In the genomic region with DNA sequence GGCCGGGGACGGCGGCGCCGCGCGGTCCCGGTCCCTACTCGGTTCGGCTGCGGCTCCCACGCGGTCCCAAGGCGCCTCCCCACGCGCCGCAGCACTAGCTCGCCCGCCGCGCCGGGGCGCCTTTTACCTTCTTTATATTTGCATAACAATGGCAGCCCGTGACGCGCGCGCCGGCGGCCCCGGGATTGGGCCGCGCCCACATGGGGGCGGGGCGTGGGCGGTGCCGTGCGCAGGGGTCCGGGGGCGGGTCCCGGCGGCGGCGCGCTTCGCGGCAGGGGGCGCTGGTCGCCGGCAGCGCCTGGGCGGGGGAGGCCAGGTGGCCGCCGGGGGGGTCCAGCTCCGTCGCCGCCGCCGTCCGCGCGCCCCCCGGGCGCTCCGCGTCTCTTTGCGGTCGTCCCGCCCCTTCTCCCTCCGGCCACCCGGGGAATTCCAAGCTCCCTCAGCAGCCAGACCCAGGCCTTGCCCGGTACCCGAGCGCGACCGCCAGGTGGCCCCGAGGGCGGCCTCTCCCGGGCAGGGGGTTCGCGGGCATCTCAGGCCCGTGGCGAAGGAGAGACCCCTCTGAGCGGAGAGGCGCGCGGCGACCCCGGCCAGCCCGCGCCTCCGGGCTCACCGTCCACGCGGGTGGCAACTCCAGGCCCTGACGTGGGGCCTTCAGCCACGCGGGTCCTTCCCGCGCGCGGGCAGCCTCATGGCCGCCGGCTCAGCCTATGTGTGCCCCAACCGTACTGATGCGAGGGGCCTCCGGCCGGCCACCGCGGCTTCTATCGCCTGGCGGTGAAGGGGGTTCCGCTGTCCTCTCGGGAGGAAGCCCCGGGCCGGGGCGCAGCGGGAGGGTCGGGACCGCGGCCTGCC, we compare ENCODE assay signal across 1 cellular context.
TF ChIP-seq lines count a peak whose summit lies in the region.

A gene with protein sequence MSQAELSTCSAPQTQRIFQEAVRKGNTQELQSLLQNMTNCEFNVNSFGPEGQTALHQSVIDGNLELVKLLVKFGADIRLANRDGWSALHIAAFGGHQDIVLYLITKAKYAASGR (minus strand): TSS at position 96 of the 855 bp plus-strand sequence. CDS start 343 bp downstream, outside the sequence.

TF ChIP-seq in K562, 482 proteins besides CTCF, POLR2A, EP300 and RAD21 (continued from another document and continues in another):
- TF ChIP-seq, protein P1, sequence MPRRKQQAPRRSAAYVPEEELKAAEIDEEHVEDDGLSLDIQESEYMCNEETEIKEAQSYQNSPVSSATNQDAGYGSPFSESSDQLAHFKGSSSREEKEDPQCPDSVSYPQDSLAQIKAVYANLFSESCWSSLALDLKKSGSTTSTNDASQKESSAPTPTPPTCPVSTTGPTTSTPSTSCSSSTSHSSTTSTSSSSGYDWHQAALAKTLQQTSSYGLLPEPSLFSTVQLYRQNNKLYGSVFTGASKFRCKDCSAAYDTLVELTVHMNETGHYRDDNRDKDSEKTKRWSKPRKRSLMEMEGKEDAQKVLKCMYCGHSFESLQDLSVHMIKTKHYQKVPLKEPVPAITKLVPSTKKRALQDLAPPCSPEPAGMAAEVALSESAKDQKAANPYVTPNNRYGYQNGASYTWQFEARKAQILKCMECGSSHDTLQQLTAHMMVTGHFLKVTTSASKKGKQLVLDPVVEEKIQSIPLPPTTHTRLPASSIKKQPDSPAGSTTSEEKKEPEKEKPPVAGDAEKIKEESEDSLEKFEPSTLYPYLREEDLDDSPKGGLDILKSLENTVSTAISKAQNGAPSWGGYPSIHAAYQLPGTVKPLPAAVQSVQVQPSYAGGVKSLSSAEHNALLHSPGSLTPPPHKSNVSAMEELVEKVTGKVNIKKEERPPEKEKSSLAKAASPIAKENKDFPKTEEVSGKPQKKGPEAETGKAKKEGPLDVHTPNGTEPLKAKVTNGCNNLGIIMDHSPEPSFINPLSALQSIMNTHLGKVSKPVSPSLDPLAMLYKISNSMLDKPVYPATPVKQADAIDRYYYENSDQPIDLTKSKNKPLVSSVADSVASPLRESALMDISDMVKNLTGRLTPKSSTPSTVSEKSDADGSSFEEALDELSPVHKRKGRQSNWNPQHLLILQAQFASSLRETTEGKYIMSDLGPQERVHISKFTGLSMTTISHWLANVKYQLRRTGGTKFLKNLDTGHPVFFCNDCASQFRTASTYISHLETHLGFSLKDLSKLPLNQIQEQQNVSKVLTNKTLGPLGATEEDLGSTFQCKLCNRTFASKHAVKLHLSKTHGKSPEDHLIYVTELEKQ (CRISPR knock-in tag; IDR thresholded peaks at IDR 0.05), result no peak
- TF ChIP-seq, protein P2, sequence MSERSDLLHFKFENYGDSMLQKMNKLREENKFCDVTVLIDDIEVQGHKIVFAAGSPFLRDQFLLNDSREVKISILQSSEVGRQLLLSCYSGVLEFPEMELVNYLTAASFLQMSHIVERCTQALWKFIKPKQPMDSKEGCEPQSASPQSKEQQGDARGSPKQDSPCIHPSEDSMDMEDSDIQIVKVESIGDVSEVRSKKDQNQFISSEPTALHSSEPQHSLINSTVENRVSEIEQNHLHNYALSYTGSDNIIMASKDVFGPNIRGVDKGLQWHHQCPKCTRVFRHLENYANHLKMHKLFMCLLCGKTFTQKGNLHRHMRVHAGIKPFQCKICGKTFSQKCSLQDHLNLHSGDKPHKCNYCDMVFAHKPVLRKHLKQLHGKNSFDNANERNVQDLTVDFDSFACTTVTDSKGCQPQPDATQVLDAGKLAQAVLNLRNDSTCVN (CRISPR knock-in tag; IDR thresholded peaks at IDR 0.05), result no peak
- TF ChIP-seq ZNF75A (CRISPR knock-in tag; IDR thresholded peaks at IDR 0.05) (no peak), ZC3H11A (IDR thresholded peaks at IDR 0.05; ENCODE audit: low read depth, low read length) (no peak), NR2C1 (IDR thresholded peaks at IDR 0.05) (no peak), NR2C1 (tag; IDR thresholded peaks at IDR 0.05) (no peak), EHMT2 (IDR thresholded peaks at IDR 0.05) (no peak), ZNF274 (IDR thresholded peaks at IDR 0.05; ENCODE audit: borderline replicate concordance, low read depth, low read length) (no peak), NR2C2 (CRISPR knock-in tag; IDR thresholded peaks at IDR 0.05) (no peak), NR2C2 (tag; IDR thresholded peaks at IDR 0.05) (no peak), PTRF (tag; IDR thresholded peaks at IDR 0.05) (no peak), ZNF354B (CRISPR knock-in tag; IDR thresholded peaks at IDR 0.05) (no peak), IFI16 (CRISPR knock-in tag; IDR thresholded peaks at IDR 0.05) (no peak), ZNF583 (CRISPR knock-in tag; IDR thresholded peaks at IDR 0.05) (no peak), ZNF668 (CRISPR knock-in tag; IDR thresholded peaks at IDR 0.05) (0 out of 2 replicates have a peak, but pooled peaks have one; percentile 34), NR1H2 (CRISPR knock-in tag; IDR thresholded peaks at IDR 0.05) (no peak; the same call in 1 of the 2 replicates), MYBL2 (IDR thresholded peaks at IDR 0.05; ENCODE audit: low read depth) (no peak), MYBL2 (CRISPR knock-in tag; IDR thresholded peaks at IDR 0.05; ENCODE audit: borderline replicate concordance) (no peak), CAMTA2 (CRISPR knock-in tag; conservative IDR thresholded peaks at IDR 0.05) (no peak), RBM14 (IDR thresholded peaks at IDR 0.05; ENCODE audit: borderline replicate concordance, insufficient read depth, low read depth, low read length) (0 out of 2 replicates have a peak, but pooled peaks have one; percentile 79), BMI1 (IDR thresholded peaks at IDR 0.05; ENCODE audit: low read length) (no peak), TARDBP (IDR thresholded peaks at IDR 0.05) (peak; percentile 80), MCM7 (IDR thresholded peaks at IDR 0.05) (no peak), FOXJ3 (CRISPR knock-in tag; IDR thresholded peaks at IDR 0.05) (no peak), POLR3G (IDR thresholded peaks at IDR 0.05; ENCODE audit: extremely low read depth, insufficient read length, insufficient replicate concordance) (no peak), ZSCAN29 (IDR thresholded peaks at IDR 0.05) (no peak), ZNF124 (CRISPR knock-in tag; IDR thresholded peaks at IDR 0.05) (no peak), ZNF212 (CRISPR knock-in tag; IDR thresholded peaks at IDR 0.05) (no peak), BRF1 (IDR thresholded peaks at IDR 0.05; ENCODE audit: borderline replicate concordance, extremely low read depth, insufficient read length) (no peak), BACH1 (tag; IDR thresholded peaks at IDR 0.05) (no peak), ZNF174 (CRISPR knock-in tag; IDR thresholded peaks at IDR 0.05) (no peak), FOXK2 (conservative IDR thresholded peaks at IDR 0.05 in 1 of 2, IDR thresholded peaks at IDR 0.05 in 1 of 2; ENCODE audit: low read depth in 2 of 2) (no peak), JUNB (CRISPR knock-in tag; conservative IDR thresholded peaks at IDR 0.05) (no peak), DIDO1 (tag; IDR thresholded peaks at IDR 0.05; ENCODE audit: low read depth) (no peak)
- TF ChIP-seq, protein P3, sequence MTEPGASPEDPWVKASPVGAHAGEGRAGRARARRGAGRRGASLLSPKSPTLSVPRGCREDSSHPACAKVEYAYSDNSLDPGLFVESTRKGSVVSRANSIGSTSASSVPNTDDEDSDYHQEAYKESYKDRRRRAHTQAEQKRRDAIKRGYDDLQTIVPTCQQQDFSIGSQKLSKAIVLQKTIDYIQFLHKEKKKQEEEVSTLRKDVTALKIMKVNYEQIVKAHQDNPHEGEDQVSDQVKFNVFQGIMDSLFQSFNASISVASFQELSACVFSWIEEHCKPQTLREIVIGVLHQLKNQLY (CRISPR knock-in tag; conservative IDR thresholded peaks at IDR 0.05), result no peak; a peak in 1 of 4 replicates
- TF ChIP-seq, protein P4, sequence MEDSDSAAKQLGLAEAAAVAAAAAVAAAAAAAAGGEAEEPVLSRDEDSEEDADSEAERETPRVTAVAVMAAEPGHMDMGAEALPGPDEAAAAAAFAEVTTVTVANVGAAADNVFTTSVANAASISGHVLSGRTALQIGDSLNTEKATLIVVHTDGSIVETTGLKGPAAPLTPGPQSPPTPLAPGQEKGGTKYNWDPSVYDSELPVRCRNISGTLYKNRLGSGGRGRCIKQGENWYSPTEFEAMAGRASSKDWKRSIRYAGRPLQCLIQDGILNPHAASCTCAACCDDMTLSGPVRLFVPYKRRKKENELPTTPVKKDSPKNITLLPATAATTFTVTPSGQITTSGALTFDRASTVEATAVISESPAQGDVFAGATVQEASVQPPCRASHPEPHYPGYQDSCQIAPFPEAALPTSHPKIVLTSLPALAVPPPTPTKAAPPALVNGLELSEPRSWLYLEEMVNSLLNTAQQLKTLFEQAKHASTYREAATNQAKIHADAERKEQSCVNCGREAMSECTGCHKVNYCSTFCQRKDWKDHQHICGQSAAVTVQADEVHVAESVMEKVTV (CRISPR knock-in tag; IDR thresholded peaks at IDR 0.05), result no peak
- TF ChIP-seq, protein P5, sequence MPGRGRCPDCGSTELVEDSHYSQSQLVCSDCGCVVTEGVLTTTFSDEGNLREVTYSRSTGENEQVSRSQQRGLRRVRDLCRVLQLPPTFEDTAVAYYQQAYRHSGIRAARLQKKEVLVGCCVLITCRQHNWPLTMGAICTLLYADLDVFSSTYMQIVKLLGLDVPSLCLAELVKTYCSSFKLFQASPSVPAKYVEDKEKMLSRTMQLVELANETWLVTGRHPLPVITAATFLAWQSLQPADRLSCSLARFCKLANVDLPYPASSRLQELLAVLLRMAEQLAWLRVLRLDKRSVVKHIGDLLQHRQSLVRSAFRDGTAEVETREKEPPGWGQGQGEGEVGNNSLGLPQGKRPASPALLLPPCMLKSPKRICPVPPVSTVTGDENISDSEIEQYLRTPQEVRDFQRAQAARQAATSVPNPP (IDR thresholded peaks at IDR 0.05; ENCODE audit: borderline replicate concordance, insufficient read depth, insufficient read length), result no peak
- TF ChIP-seq, protein P6, sequence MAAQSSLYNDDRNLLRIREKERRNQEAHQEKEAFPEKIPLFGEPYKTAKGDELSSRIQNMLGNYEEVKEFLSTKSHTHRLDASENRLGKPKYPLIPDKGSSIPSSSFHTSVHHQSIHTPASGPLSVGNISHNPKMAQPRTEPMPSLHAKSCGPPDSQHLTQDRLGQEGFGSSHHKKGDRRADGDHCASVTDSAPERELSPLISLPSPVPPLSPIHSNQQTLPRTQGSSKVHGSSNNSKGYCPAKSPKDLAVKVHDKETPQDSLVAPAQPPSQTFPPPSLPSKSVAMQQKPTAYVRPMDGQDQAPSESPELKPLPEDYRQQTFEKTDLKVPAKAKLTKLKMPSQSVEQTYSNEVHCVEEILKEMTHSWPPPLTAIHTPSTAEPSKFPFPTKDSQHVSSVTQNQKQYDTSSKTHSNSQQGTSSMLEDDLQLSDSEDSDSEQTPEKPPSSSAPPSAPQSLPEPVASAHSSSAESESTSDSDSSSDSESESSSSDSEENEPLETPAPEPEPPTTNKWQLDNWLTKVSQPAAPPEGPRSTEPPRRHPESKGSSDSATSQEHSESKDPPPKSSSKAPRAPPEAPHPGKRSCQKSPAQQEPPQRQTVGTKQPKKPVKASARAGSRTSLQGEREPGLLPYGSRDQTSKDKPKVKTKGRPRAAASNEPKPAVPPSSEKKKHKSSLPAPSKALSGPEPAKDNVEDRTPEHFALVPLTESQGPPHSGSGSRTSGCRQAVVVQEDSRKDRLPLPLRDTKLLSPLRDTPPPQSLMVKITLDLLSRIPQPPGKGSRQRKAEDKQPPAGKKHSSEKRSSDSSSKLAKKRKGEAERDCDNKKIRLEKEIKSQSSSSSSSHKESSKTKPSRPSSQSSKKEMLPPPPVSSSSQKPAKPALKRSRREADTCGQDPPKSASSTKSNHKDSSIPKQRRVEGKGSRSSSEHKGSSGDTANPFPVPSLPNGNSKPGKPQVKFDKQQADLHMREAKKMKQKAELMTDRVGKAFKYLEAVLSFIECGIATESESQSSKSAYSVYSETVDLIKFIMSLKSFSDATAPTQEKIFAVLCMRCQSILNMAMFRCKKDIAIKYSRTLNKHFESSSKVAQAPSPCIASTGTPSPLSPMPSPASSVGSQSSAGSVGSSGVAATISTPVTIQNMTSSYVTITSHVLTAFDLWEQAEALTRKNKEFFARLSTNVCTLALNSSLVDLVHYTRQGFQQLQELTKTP (IDR thresholded peaks at IDR 0.05; ENCODE audit: low read depth in 1 of 2, partially characterized antibody in 2 of 2), result no peak
- TF ChIP-seq, protein P7, sequence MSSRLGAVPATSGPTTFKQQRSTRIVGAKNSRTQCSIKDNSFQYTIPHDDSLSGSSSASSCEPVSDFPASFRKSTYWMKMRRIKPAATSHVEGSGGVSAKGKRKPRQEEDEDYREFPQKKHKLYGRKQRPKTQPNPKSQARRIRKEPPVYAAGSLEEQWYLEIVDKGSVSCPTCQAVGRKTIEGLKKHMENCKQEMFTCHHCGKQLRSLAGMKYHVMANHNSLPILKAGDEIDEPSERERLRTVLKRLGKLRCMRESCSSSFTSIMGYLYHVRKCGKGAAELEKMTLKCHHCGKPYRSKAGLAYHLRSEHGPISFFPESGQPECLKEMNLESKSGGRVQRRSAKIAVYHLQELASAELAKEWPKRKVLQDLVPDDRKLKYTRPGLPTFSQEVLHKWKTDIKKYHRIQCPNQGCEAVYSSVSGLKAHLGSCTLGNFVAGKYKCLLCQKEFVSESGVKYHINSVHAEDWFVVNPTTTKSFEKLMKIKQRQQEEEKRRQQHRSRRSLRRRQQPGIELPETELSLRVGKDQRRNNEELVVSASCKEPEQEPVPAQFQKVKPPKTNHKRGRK (tag; IDR thresholded peaks at IDR 0.05), result no peak
- TF ChIP-seq, protein P8, sequence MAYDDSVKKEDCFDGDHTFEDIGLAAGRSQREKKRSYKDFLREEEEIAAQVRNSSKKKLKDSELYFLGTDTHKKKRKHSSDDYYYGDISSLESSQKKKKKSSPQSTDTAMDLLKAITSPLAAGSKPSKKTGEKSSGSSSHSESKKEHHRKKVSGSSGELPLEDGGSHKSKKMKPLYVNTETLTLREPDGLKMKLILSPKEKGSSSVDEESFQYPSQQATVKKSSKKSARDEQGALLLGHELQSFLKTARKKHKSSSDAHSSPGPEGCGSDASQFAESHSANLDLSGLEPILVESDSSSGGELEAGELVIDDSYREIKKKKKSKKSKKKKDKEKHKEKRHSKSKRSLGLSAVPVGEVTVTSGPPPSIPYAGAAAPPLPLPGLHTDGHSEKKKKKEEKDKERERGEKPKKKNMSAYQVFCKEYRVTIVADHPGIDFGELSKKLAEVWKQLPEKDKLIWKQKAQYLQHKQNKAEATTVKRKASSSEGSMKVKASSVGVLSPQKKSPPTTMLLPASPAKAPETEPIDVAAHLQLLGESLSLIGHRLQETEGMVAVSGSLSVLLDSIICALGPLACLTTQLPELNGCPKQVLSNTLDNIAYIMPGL (CRISPR knock-in tag; IDR thresholded peaks at IDR 0.05), result peak; percentile 46; the same call in 1 of the 2 replicates
- TF ChIP-seq, protein P9, sequence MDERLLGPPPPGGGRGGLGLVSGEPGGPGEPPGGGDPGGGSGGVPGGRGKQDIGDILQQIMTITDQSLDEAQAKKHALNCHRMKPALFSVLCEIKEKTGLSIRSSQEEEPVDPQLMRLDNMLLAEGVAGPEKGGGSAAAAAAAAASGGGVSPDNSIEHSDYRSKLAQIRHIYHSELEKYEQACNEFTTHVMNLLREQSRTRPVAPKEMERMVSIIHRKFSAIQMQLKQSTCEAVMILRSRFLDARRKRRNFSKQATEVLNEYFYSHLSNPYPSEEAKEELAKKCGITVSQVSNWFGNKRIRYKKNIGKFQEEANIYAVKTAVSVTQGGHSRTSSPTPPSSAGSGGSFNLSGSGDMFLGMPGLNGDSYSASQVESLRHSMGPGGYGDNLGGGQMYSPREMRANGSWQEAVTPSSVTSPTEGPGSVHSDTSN (CRISPR knock-in tag; IDR thresholded peaks at IDR 0.05; ENCODE audit: low read depth), result no peak
- TF ChIP-seq, protein P9 (tag; conservative IDR thresholded peaks at IDR 0.05; ENCODE audit: low read depth), result no peak
